Comparison of ENCODE assay signal across 11 cellular contexts in genomic region chr7:45921381-45921698, GRCh38. TPM values are rescaled to one million over a fixed set of nuclear protein-coding genes. Genes with fewer than 3 reads are reported as not detected.
DNase-seq lines count a peak whose midpoint lies in the region; ATAC-seq and TF ChIP-seq lines count a peak whose summit lies in the region.
"Had no signal": no experiment of that assay in that cellular context is flagged by ENCODE, and none has a peak within 500 bp of the region (broad histone marks: within the 10 kb centered on the region; RNA-seq: fewer than 3 reads in every experiment).

No MANE protein-coding gene starts in this region.

- DNase-seq in DMS53 treated with DMSO at 0.1 percent for 48 hours (lab: John Stamatoyannopoulos, UW; ENCODE audit: unreplicated experiment) (peak; percentile 35), fibroblast of villous mesenchyme (ENCODE audit: low read depth) (no peak), psoas muscle (no peak), SIG-M5 (lab: John Stamatoyannopoulos, UW) (no peak), NK-92 (lab: John Stamatoyannopoulos, UW; ENCODE audit: unreplicated experiment) (no peak), midbrain (lab: John Stamatoyannopoulos, UW) (no peak)
- DNase-seq: SHP77; stimulated activated CD4-positive, alpha-beta T cell treated with anti-CD3 and anti-CD28 coated beads, Interleukin-2, amount 100 ng/mL, for 48 hours had no signal

- intact Hi-C loops in psoas muscle (cut with DNase I): loop anchor here in 1 of 2 donors (2.0 kb wide), 1 partner anchor 1167 kb away; no protein-coding TSS in a partner anchor

- H3K36me3 ChIP-seq in psoas muscle (ENCODE audit: insufficient read depth in 1 of 2, low read depth in 1 of 2): no peaks in the 10 kb centered on the region

- peaks cover 16% of the 10 kb centered on the region for H3K4me1 ChIP-seq in psoas muscle

- WGBS in psoas muscle, 3 donors: 3 to 9% (median 8%) methylated on average over 17 to 31 of the region's 31 CpGs

- no peak for TF ChIP-seq CTCF in fibroblast of villous mesenchyme (IDR thresholded peaks at IDR 0.05; ENCODE audit: insufficient read depth, low read depth, low read length)
- no peak for TF ChIP-seq CTCF in psoas muscle (IDR thresholded peaks at IDR 0.05)

- H3K27ac ChIP-seq in psoas muscle: no peak overlapping the region
- H3K27ac ChIP-seq: HL-60 had no signal

- ATAC-seq in SK-N-SH treated with all-trans-retinoic acid at 6 μM for 48 hours: peak; percentile 1; the same call in 1 of the 3 replicates
- no peak for ATAC-seq in psoas muscle
- ATAC-seq in HG03442 (IDR thresholded peaks at IDR 0.05; ENCODE audit: unreplicated experiment): no peak

- H3K4me3 ChIP-seq in fibroblast of villous mesenchyme (ENCODE audit: low read depth, low read length) (peak overlapping the region; percentile 87), psoas muscle (peak overlapping the region; percentile 65)

- no peaks in the 10 kb centered on the region for H3K9me3 ChIP-seq in psoas muscle

- peaks cover 0 to 61% (median 16%) of the 10 kb centered on the region in 3 donors for H3K27me3 ChIP-seq in psoas muscle (ENCODE audit: insufficient read depth in 3 of 3, low read length in 2 of 3)

TF ChIP-seq in SK-N-SH treated with all-trans-retinoic acid at 6 μM for 48 hours, 23 proteins besides CTCF, POLR2A, EP300 and RAD21:
- TF ChIP-seq ESRRG (CRISPR knock-in tag; IDR thresholded peaks at IDR 0.05): no peak
- no peak for TF ChIP-seq SNAI2 (CRISPR knock-in tag; IDR thresholded peaks at IDR 0.05)
- TF ChIP-seq TOX (CRISPR knock-in tag; IDR thresholded peaks at IDR 0.05; ENCODE audit: borderline replicate concordance): no peak
- no peak for TF ChIP-seq ISL1 (CRISPR knock-in tag; IDR thresholded peaks at IDR 0.05)
- no peak for TF ChIP-seq TSHZ2 (CRISPR knock-in tag; IDR thresholded peaks at IDR 0.05)
- TF ChIP-seq GLIS3 (CRISPR knock-in tag; IDR thresholded peaks at IDR 0.05): no peak
- TF ChIP-seq ZC3H10 (CRISPR knock-in tag; IDR thresholded peaks at IDR 0.05): no peak
- TF ChIP-seq ZFP30 (CRISPR knock-in tag; IDR thresholded peaks at IDR 0.05): no peak
- TF ChIP-seq ZNF565 (CRISPR knock-in tag; conservative IDR thresholded peaks at IDR 0.05; ENCODE audit: low read depth): no peak
- no peak for TF ChIP-seq POU6F1 (CRISPR knock-in tag; IDR thresholded peaks at IDR 0.05; ENCODE audit: borderline replicate concordance, low read depth)
- TF ChIP-seq CSDC2 (CRISPR knock-in tag; IDR thresholded peaks at IDR 0.05): no peak
- no peak for TF ChIP-seq OSR1 (CRISPR knock-in tag; IDR thresholded peaks at IDR 0.05)
- no peak for TF ChIP-seq ARNTL (CRISPR knock-in tag; IDR thresholded peaks at IDR 0.05; ENCODE audit: borderline replicate concordance, low read depth)
- TF ChIP-seq PPARA (CRISPR knock-in tag; IDR thresholded peaks at IDR 0.05; ENCODE audit: borderline replicate concordance): no peak
- no peak for TF ChIP-seq TCF4 (CRISPR knock-in tag; IDR thresholded peaks at IDR 0.05; ENCODE audit: borderline replicate concordance)

RNA-seq across cellular contexts. Expression of gene IGFBP3, which starts 0.3 kb away (rescaled TPM):
- total RNA-seq in fibroblast of villous mesenchyme (88.5 and 175 TPM in 2 replicates), psoas muscle (10 to 100 TPM; 13.9 to 62.6 (median 38.7) TPM)
- 100 to 1,000 TPM in 1 of 3 donors, 10 to 100 TPM in 2; 19.8 to 114 (median 26.4) TPM for polyA plus RNA-seq in psoas muscle

RNA-seq across cellular contexts. Expression of gene IGFBP1, which starts 33.1 kb away (rescaled TPM):
- total RNA-seq in fibroblast of villous mesenchyme (under 0.01 TPM in 1 of 2 replicates, not detected in the other), psoas muscle (not detected)
- polyA plus RNA-seq in psoas muscle: not detected

RNA-seq across cellular contexts. Expression of gene CCDC201, which starts 48.5 kb away (rescaled TPM):
- total RNA-seq in fibroblast of villous mesenchyme (not detected in 2 replicates), psoas muscle (not detected)
- polyA plus RNA-seq in psoas muscle: not detected
